Comparison of ENCODE assay signal across 15 cellular contexts in the genomic region with DNA sequence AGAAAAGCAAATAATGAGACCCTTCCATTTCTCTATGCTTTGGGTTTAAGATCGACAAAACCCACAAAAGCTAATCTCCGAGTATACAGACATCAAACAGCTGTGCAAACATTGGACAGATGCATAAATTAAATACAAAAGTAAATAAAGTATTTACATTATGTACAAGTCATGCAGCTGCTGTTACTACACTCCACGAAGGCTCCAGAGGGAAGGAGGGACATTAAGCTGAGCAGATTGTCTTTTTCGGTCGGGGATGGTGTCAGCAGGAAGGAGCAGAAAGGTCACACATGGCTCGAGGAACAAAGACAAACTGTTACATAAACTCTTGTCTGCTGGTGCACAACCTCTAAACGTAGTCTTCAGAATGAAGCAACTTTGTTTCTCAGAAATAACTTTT.
A peak's percentile ranks its signal among the peaks of the same experiment; 100 is the strongest.
DNase-seq lines count a peak whose midpoint lies in the region; ATAC-seq and TF ChIP-seq lines count a peak whose summit lies in the region.
"Had no signal": no experiment of that assay in that cellular context is flagged by ENCODE, and none has a peak within 500 bp of the region (broad histone marks: within the 10 kb centered on the region; RNA-seq: fewer than 3 reads in every experiment).

No MANE protein-coding gene starts in this region.

- in situ Hi-C loops in KBM-7 (cut with MboI; ENCODE audit: low pct_unique_long_range_greater_than_20kb, low sequenced_read_pairs), result no loop called here

- no peak overlapping the region for H3K4me3 ChIP-seq in uterus
- H3K4me3 ChIP-seq in stomach, result no peak overlapping the region
- H3K4me3 ChIP-seq: psoas muscle had no signal

- H3K36me3 ChIP-seq in uterus, result no peaks in the 10 kb centered on the region
- H3K36me3 ChIP-seq in stomach, result no peaks in the 10 kb centered on the region

- H3K27ac ChIP-seq in uterus (no peak overlapping the region), stomach (no peak overlapping the region)
- H3K27ac ChIP-seq: psoas muscle had no signal

- no peak for TF ChIP-seq POLR2A in uterus (IDR thresholded peaks at IDR 0.05)
- no peak for TF ChIP-seq POLR2A in stomach (IDR thresholded peaks at IDR 0.05)

- 16 to 28% (median 25%) methylated on average over 7 of the region's 7 CpGs for WGBS in stomach, 5 donors

- DNase-seq in COR-L47 (lab: John Stamatoyannopoulos, UW) (peak; percentile 78), LHCN-M2 (ENCODE audit: low read depth) (peak; percentile 25), NCI-H345 treated with DMSO at 0.1 percent for 48 hours (lab: John Stamatoyannopoulos, UW; ENCODE audit: unreplicated experiment) (peak; percentile 94), left colon (no peak), uterus (no peak), stomach (no peak), KBM-7 (no peak)
- DNase-seq: AML-193; amniotic stem cell; effector memory CD8-positive, alpha-beta T cell; hippocampal formation; psoas muscle; RPMI8226; stimulated activated CD4-positive, alpha-beta T cell treated with anti-CD3 and anti-CD28 coated beads, Interleukin-15, amount 100 ng/mL, for 24 hours had no signal

- peak; percentile 31 for ATAC-seq in left colon
- no peak for ATAC-seq in HG03457 (IDR thresholded peaks at IDR 0.05; ENCODE audit: unreplicated experiment)
- ATAC-seq: effector memory CD8-positive, alpha-beta T cell; psoas muscle had no signal

- H3K27me3 ChIP-seq in uterus, result no peaks in the 10 kb centered on the region
- no peaks in the 10 kb centered on the region for H3K27me3 ChIP-seq in stomach

- no peak for TF ChIP-seq EP300 in stomach (IDR thresholded peaks at IDR 0.05)

- H3K9me3 ChIP-seq in uterus (no peaks in the 10 kb centered on the region), stomach (no peaks in the 10 kb centered on the region)
- H3K9me3 ChIP-seq: psoas muscle had no signal

- intact Hi-C loops in left colon (cut with DNase I, micrococcal nuclease) (no loop called here), uterus (cut with DNase I; ENCODE audit: low total_unique reads) (no loop called here), stomach (cut with DNase I; ENCODE audit: low total_unique reads) (no loop called here)

- H3K4me1 ChIP-seq in uterus (no peaks in the 10 kb centered on the region), stomach (peaks cover 4 to 32% (median 14%) of the 10 kb centered on the region in 4 donors)
- H3K4me1 ChIP-seq: psoas muscle had no signal

- TF ChIP-seq CTCF in uterus (IDR thresholded peaks at IDR 0.05) (no peak), stomach (IDR thresholded peaks at IDR 0.05) (no peak)

Comparison
In these comparisons a context has a peak if more than half of its experiments do, and no peak if none do; other contexts are left out.
1. DNase-seq: peak in COR-L47 (single experiment), LHCN-M2 (single experiment) and NCI-H345 treated with DMSO at 0.1 percent for 48 hours (single experiment); none in left colon (0 of 2), uterus (0 of 2), stomach (single experiment) and KBM-7 (single experiment).